Comparison of ENCODE assay signal across 1 cellular context in genomic region chr12:50636505-50636904, GRCh38.
TF ChIP-seq lines count a peak whose summit lies in the region.

No MANE protein-coding gene starts in this region.

TF ChIP-seq in GM23338, 12 proteins besides CTCF, POLR2A, EP300 and RAD21 (continued from another document):
- no peak for TF ChIP-seq ZNF462 (CRISPR knock-in tag; IDR thresholded peaks at IDR 0.05)
